1 cellular context compared by ENCODE assay signal in the genomic region with DNA sequence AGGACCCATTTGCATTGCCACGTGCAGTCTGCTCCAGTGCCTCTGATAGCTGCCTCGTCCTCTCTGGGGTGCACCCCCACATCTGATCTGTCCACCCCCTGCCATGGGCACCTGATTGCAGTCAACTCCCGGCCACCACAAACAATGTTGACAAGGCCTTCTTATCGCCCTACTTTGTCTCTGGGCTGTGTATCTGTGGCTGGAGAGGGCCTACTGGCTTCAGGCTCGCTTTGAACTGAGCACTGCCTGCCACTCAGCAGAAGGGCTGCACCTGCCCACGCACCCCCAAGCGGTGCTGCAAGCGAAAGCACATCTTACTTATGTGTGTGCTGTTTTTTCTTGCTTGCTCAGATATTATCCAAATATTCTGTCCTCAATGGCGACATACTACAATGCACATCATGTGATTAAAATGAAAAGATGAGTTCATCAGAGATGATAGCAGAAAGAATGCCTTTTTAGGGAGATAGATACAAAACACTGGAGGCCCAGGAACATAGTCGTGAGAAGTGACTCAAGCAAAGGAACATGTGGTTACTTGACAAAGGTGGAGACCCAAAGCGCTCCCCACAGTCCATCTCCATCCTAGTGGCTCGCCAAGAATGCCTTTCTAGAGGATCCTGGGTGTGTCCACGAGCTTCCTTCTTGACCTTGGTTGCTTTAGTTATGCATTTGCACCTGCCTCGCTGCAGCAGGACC.
TF ChIP-seq lines count a peak whose summit lies in the region.

No MANE protein-coding gene starts in this region.

TF ChIP-seq in HepG2, 621 proteins besides CTCF, POLR2A, EP300 and RAD21:
- TF ChIP-seq, protein P1, sequence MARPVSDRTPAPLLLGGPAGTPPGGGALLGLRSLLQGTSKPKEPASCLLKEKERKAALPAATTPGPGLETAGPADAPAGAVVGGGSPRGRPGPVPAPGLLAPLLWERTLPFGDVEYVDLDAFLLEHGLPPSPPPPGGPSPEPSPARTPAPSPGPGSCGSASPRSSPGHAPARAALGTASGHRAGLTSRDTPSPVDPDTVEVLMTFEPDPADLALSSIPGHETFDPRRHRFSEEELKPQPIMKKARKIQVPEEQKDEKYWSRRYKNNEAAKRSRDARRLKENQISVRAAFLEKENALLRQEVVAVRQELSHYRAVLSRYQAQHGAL (CRISPR knock-in tag; IDR thresholded peaks at IDR 0.05; ENCODE audit: not compliant biosample characterization), result no peak
- TF ChIP-seq ZNF883 (CRISPR knock-in tag; IDR thresholded peaks at IDR 0.05; ENCODE audit: not compliant biosample characterization), result peak; percentile 27
